ENCODE assay signal across 31 cellular contexts in the genomic region with DNA sequence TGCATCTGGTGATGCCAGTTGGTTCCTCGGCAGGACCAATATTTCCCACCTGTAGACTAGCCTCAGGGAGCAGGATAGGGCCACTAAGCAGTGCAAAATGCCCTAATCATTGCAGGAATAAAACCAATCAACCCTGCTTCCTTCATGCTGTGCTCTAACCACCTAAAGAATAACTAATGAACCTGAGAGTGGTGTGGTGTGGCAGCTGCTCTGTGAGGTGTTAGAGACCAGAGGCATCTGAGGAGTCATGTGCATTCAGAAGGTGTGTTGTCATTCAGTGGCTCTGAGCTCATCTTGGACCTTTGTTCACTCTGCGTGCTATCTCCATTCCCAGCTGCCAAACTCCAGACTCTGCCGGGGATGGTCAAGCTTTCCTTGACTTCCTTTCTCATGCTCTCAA.
DNase-seq lines count a peak whose midpoint lies in the region; ATAC-seq and FAIRE-seq lines count a peak whose summit lies in the region.
"Had no signal": no experiment of that assay in that cellular context is flagged by ENCODE, and none has a peak within 500 bp of the region (broad histone marks: within the 10 kb centered on the region; RNA-seq: fewer than 3 reads in every experiment).

No MANE protein-coding gene starts in this region.

- no peak for FAIRE-seq in frontal cortex (lab: Jason Lieb, UNC)
- FAIRE-seq: astrocyte, keratinocyte had no signal

- peak; percentile 4 for DNase-seq in ecto neural progenitor cell (ENCODE audit: low spot score)
- no peak for DNase-seq in frontal cortex (ENCODE audit: low spot score in 2 of 2)
- DNase-seq in substantia nigra (lab: John Stamatoyannopoulos, UW): no peak
- DNase-seq in AML-193 (lab: John Stamatoyannopoulos, UW): no peak
- no peak for DNase-seq in stimulated activated CD4-positive, alpha-beta T cell treated with anti-CD3 and anti-CD28 coated beads, Interleukin-12 subunit alpha, Interleukin-12 subunit beta, amount 100 ng/mL, for 4 hours
- DNase-seq: activated CD4-positive, alpha-beta T cell treated with anti-CD3 and anti-CD28 coated beads, Interleukin-2, amount 50 U/mL, for 48 hours; activated T-cell treated with anti-CD3 and anti-CD28 coated beads, Interleukin-2, amount 50 U/mL, for 72 hours; colonic mucosa; DMS153; effector memory CD4-positive, alpha-beta T cell; glutamatergic neuron; GM23248; Kasumi-1; NCI-H1436 treated with DMSO at 0.1 percent for 48 hours; NCI-H345; NCI-H69; Peyer's patch; posterior cingulate gyrus; right cardiac atrium; SHP77; spleen; stimulated activated CD4-positive, alpha-beta T cell treated with anti-CD3 and anti-CD28 coated beads, Interleukin-2, amount 100 ng/mL, for 48 hours; T-helper 2 cell; trophoblast cell had no signal

- no peak overlapping the region for H3K27ac ChIP-seq in substantia nigra (ENCODE audit: low read depth, low read length, poor library complexity, severe bottlenecking)
- H3K27ac ChIP-seq: BLaER1 treated with 17β-estradiol and CSF1 and Interleukin-3, amounts not matched to agents 10 nM and 100 nM; cardiac muscle cell; colonic mucosa; epithelial cell of prostate; GM23248; Peyer's patch; spleen had no signal

- peak; percentile 65 for ATAC-seq in GM18909 (IDR thresholded peaks at IDR 0.05; ENCODE audit: poor library complexity, unreplicated experiment)
- peak; percentile 87 for ATAC-seq in HG02981 (IDR thresholded peaks at IDR 0.05; ENCODE audit: unreplicated experiment)
- ATAC-seq: activated T-cell treated with anti-CD3 and anti-CD28 coated beads, Interleukin-2, amount 50 U/mL, for 72 hours; right cardiac atrium had no signal
